1 cellular context compared by ENCODE assay signal in genomic region chr21:43956019-43956666, GRCh38.
TF ChIP-seq lines count a peak whose summit lies in the region.

No MANE protein-coding gene starts in this region.

TF ChIP-seq in SK-N-SH, 30 proteins besides CTCF, POLR2A, EP300 and RAD21 (continued from another document):
- no peak for TF ChIP-seq RCOR1 (IDR thresholded peaks at IDR 0.05; ENCODE audit: low read length)
- TF ChIP-seq, protein P1, sequence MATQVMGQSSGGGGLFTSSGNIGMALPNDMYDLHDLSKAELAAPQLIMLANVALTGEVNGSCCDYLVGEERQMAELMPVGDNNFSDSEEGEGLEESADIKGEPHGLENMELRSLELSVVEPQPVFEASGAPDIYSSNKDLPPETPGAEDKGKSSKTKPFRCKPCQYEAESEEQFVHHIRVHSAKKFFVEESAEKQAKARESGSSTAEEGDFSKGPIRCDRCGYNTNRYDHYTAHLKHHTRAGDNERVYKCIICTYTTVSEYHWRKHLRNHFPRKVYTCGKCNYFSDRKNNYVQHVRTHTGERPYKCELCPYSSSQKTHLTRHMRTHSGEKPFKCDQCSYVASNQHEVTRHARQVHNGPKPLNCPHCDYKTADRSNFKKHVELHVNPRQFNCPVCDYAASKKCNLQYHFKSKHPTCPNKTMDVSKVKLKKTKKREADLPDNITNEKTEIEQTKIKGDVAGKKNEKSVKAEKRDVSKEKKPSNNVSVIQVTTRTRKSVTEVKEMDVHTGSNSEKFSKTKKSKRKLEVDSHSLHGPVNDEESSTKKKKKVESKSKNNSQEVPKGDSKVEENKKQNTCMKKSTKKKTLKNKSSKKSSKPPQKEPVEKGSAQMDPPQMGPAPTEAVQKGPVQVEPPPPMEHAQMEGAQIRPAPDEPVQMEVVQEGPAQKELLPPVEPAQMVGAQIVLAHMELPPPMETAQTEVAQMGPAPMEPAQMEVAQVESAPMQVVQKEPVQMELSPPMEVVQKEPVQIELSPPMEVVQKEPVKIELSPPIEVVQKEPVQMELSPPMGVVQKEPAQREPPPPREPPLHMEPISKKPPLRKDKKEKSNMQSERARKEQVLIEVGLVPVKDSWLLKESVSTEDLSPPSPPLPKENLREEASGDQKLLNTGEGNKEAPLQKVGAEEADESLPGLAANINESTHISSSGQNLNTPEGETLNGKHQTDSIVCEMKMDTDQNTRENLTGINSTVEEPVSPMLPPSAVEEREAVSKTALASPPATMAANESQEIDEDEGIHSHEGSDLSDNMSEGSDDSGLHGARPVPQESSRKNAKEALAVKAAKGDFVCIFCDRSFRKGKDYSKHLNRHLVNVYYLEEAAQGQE (IDR thresholded peaks at IDR 0.05; ENCODE audit: low read depth, low read length): no peak
